ENCODE assay signal across 17 cellular contexts in genomic region chr11:3003396-3004231, GRCh38. TPM values are rescaled to one million over a fixed set of nuclear protein-coding genes. Genes with fewer than 3 reads are reported as not detected.
DNase-seq lines count a peak whose midpoint lies in the region; ATAC-seq and TF ChIP-seq lines count a peak whose summit lies in the region.
"Had no signal": no experiment of that assay in that cellular context is flagged by ENCODE, and none has a peak within 500 bp of the region (broad histone marks: within the 10 kb centered on the region; RNA-seq: fewer than 3 reads in every experiment).

No MANE protein-coding gene starts in this region.

- POLR2A ChIA-PET in activated naive CD8-positive, alpha-beta T cell treated with anti-CD3 and anti-CD28 coated beads, Interleukin-2, amount 10 ng/mL, durations not matched to agents 7 days and 5 days (lab: Charles Lee): interaction anchor here (0.8 to 5.3 kb wide), 3 partner anchors 9 to 12 kb away, joined by 3 to 37 read pairs (median 4); partner anchors contain the start of gene NAP1L4

- H3K9me3 Mint-ChIP-seq in HFFc6: no peaks in the 10 kb centered on the region
- no peaks in the 10 kb centered on the region for H3K9me3 Mint-ChIP-seq in activated naive CD8-positive, alpha-beta T cell treated with anti-CD3 and anti-CD28 coated beads, Interleukin-2, amount 10 ng/mL, durations not matched to agents 7 days and 5 days
- H3K9me3 Mint-ChIP-seq in stimulated activated effector memory CD8-positive, alpha-beta T cell treated with anti-CD3 and anti-CD28 coated beads, Interleukin-12 subunit alpha, Interleukin-12 subunit beta, amount 100 ng/mL, for 72 hours: no peaks in the 10 kb centered on the region
- H3K9me3 Mint-ChIP-seq: activated CD4-positive, alpha-beta T cell treated with anti-CD3 and anti-CD28 coated beads, Interleukin-2, amount 10 ng/mL, durations not matched to agents 7 days and 5 days; activated T-cell treated with anti-CD3 and anti-CD28 coated beads, Interleukin-2, amount 50 U/mL, for 72 hours had no signal

- ATAC-seq in activated naive CD8-positive, alpha-beta T cell treated with anti-CD3 and anti-CD28 coated beads, Interleukin-2, amount 10 ng/mL, durations not matched to agents 7 days and 5 days (ENCODE audit: low read depth): no peak
- ATAC-seq in stimulated activated effector memory CD8-positive, alpha-beta T cell treated with anti-CD3 and anti-CD28 coated beads, Interleukin-12 subunit alpha, Interleukin-12 subunit beta, amount 100 ng/mL, for 72 hours: no peak
- ATAC-seq: activated T-cell treated with anti-CD3 and anti-CD28 coated beads, Interleukin-2, amount 50 U/mL, for 72 hours; heart left ventricle had no signal

- peaks cover 13% of the 10 kb centered on the region for H3K4me1 Mint-ChIP-seq in HFFc6 (ENCODE audit: low read depth)
- peaks cover 28% of the 10 kb centered on the region for H3K4me1 Mint-ChIP-seq in activated naive CD8-positive, alpha-beta T cell treated with anti-CD3 and anti-CD28 coated beads, Interleukin-2, amount 10 ng/mL, durations not matched to agents 7 days and 5 days
- H3K4me1 Mint-ChIP-seq in stimulated activated effector memory CD8-positive, alpha-beta T cell treated with anti-CD3 and anti-CD28 coated beads, Interleukin-12 subunit alpha, Interleukin-12 subunit beta, amount 100 ng/mL, for 72 hours: peaks cover 11% of the 10 kb centered on the region

- H3K4me3 Mint-ChIP-seq in HFFc6: no peak overlapping the region
- H3K4me3 Mint-ChIP-seq in activated naive CD8-positive, alpha-beta T cell treated with anti-CD3 and anti-CD28 coated beads, Interleukin-2, amount 10 ng/mL, durations not matched to agents 7 days and 5 days: no peak overlapping the region
- H3K4me3 Mint-ChIP-seq in stimulated activated effector memory CD8-positive, alpha-beta T cell treated with anti-CD3 and anti-CD28 coated beads, Interleukin-12 subunit alpha, Interleukin-12 subunit beta, amount 100 ng/mL, for 72 hours: no peak overlapping the region
- H3K4me3 Mint-ChIP-seq: activated CD4-positive, alpha-beta T cell treated with anti-CD3 and anti-CD28 coated beads, Interleukin-2, amount 10 ng/mL, durations not matched to agents 7 days and 5 days; activated T-cell treated with anti-CD3 and anti-CD28 coated beads, Interleukin-2, amount 50 U/mL, for 72 hours had no signal

- peak overlapping the region; percentile 14; the same call in 1 of the 2 replicates for H3K27ac Mint-ChIP-seq in HFFc6
- H3K27ac Mint-ChIP-seq in activated naive CD8-positive, alpha-beta T cell treated with anti-CD3 and anti-CD28 coated beads, Interleukin-2, amount 10 ng/mL, durations not matched to agents 7 days and 5 days: peak overlapping the region; percentile 40
- peak overlapping the region; percentile 83 for H3K27ac Mint-ChIP-seq in stimulated activated effector memory CD8-positive, alpha-beta T cell treated with anti-CD3 and anti-CD28 coated beads, Interleukin-12 subunit alpha, Interleukin-12 subunit beta, amount 100 ng/mL, for 72 hours

- peaks cover 16% of the 10 kb centered on the region for H3K36me3 Mint-ChIP-seq in HFFc6 (ENCODE audit: low read depth)
- peaks cover 39% of the 10 kb centered on the region for H3K36me3 Mint-ChIP-seq in activated naive CD8-positive, alpha-beta T cell treated with anti-CD3 and anti-CD28 coated beads, Interleukin-2, amount 10 ng/mL, durations not matched to agents 7 days and 5 days
- peaks cover 96% of the 10 kb centered on the region for H3K36me3 Mint-ChIP-seq in stimulated activated effector memory CD8-positive, alpha-beta T cell treated with anti-CD3 and anti-CD28 coated beads, Interleukin-12 subunit alpha, Interleukin-12 subunit beta, amount 100 ng/mL, for 72 hours

- H3K27me3 Mint-ChIP-seq in HFFc6 (ENCODE audit: insufficient read depth): peaks cover 3% of the 10 kb centered on the region
- no peaks in the 10 kb centered on the region for H3K27me3 Mint-ChIP-seq in activated naive CD8-positive, alpha-beta T cell treated with anti-CD3 and anti-CD28 coated beads, Interleukin-2, amount 10 ng/mL, durations not matched to agents 7 days and 5 days
- H3K27me3 Mint-ChIP-seq: activated CD4-positive, alpha-beta T cell treated with anti-CD3 and anti-CD28 coated beads, Interleukin-2, amount 10 ng/mL, durations not matched to agents 7 days and 5 days had no signal

- DNase-seq in HFFc6 (no peak), islet precursor cell (peak; percentile 73), GOT3 (lab: John Stamatoyannopoulos, UW) (no peak), cortex of kidney (lab: John Stamatoyannopoulos, UW) (no peak), ureter (ENCODE audit: low spot score) (no peak)
- no peak for DNase-seq in activated naive CD8-positive, alpha-beta T cell treated with anti-CD3 and anti-CD28 coated beads, Interleukin-2, amount 10 ng/mL, durations not matched to agents 7 days and 5 days
- no peak for DNase-seq in stimulated activated effector memory CD8-positive, alpha-beta T cell treated with anti-CD3 and anti-CD28 coated beads, Interleukin-12 subunit alpha, Interleukin-12 subunit beta, amount 100 ng/mL, for 72 hours (ENCODE audit: low spot score in 2 of 2)
- DNase-seq in stimulated activated CD4-positive, alpha-beta T cell treated with anti-CD3 and anti-CD28 coated beads, Interleukin-2, amount 100 ng/mL, for 48 hours: no peak
- DNase-seq: activated CD4-positive, alpha-beta T cell treated with anti-CD3 and anti-CD28 coated beads, Interleukin-2, amount 10 ng/mL, durations not matched to agents 7 days and 5 days; activated T-cell treated with anti-CD3 and anti-CD28 coated beads, Interleukin-2, amount 50 U/mL, for 72 hours; AML-193; colonic mucosa; heart left ventricle; Karpas-422; NCI-H446; small intestine; stimulated activated naive CD4-positive, alpha-beta T cell treated with Interleukin-2 at 50 U/mL for 16 hours had no signal

- no peak for TF ChIP-seq CTCF in HFFc6 (IDR thresholded peaks at IDR 0.05)

RNA-seq across cellular contexts. Expression of gene NAP1L4, which starts 11.5 kb away (rescaled TPM):
- total RNA-seq in HFFc6 (2021; fragmentation: NEBNext Ultra II Directional; extraction: Animal tissue kit (Norgen Biotek cat#: 25700)): 100 to 1,000 TPM; 109 to 140 (median 131) TPM
- 100 to 1,000 TPM; 346 to 363 TPM for total RNA-seq in activated naive CD8-positive, alpha-beta T cell treated with anti-CD3 and anti-CD28 coated beads, Interleukin-2, amount 10 ng/mL, durations not matched to agents 7 days and 5 days
- total RNA-seq in ureter: 189 TPM

RNA-seq across cellular contexts. Expression of gene CARS1, which starts 53.6 kb away (rescaled TPM):
- 10 to 100 TPM; 51.2 to 64.3 (median 56.1) TPM for total RNA-seq in HFFc6 (2021; fragmentation: NEBNext Ultra II Directional; extraction: Animal tissue kit (Norgen Biotek cat#: 25700))
- total RNA-seq in activated naive CD8-positive, alpha-beta T cell treated with anti-CD3 and anti-CD28 coated beads, Interleukin-2, amount 10 ng/mL, durations not matched to agents 7 days and 5 days: 100 to 1,000 TPM; 100 to 111 TPM
- 90.0 TPM for total RNA-seq in ureter

Comparison
In these comparisons a context has a peak if more than half of its experiments do, and no peak if none do; other contexts are left out.
1. H3K27ac Mint-ChIP-seq: peak in every context shown above with its lines; median percentile 83 in stimulated activated effector memory CD8-positive, alpha-beta T cell treated with anti-CD3 and anti-CD28 coated beads, Interleukin-12 subunit alpha, Interleukin-12 subunit beta, amount 100 ng/mL, for 72 hours; 40 in activated naive CD8-positive, alpha-beta T cell treated with anti-CD3 and anti-CD28 coated beads, Interleukin-2, amount 10 ng/mL, durations not matched to agents 7 days and 5 days; 14 in HFFc6.